In the genomic region with DNA sequence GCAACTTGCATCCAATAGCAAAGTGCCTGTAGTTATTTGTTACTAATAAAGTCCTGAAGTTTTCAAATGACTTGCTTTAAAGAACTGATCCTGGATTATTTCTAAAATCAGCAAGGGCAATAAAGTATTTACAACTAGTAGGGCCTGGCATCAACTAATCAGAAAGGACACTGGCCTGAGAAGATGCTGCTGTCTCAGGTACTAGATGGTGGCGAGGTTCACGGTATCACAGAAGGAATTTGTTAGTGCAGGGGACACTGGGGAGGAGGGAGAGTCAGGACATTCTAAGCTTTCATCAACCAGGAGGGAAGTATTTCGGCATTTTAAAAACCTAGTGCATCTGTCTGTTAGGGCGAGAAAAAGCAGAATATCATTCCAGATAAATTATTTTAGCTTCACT, we compare ENCODE assay signal across 23 cellular contexts.
A peak's percentile ranks its signal among the peaks of the same experiment; 100 is the strongest.
DNase-seq lines count a peak whose midpoint lies in the region; ATAC-seq, FAIRE-seq and TF ChIP-seq lines count a peak whose summit lies in the region.
"Had no signal": no experiment of that assay in that cellular context is flagged by ENCODE, and none has a peak within 500 bp of the region (broad histone marks: within the 10 kb centered on the region; RNA-seq: fewer than 3 reads in every experiment).

No MANE protein-coding gene starts in this region.

- H2AFZ ChIP-seq in IMR-90 (replicated peaks; ENCODE audit: low read length, poor library complexity) (no peak overlapping the region), osteoblast (ENCODE audit: low read length) (no peak overlapping the region)
- H2AFZ ChIP-seq: GM23338 had no signal

- H3K36me3 ChIP-seq in IMR-90 (ENCODE audit: control insufficient read depth, insufficient read depth, low read length) (no peaks in the 10 kb centered on the region), osteoblast (ENCODE audit: insufficient read depth, low read length) (no peaks in the 10 kb centered on the region), ascending aorta (no peaks in the 10 kb centered on the region)

- DNase-seq in A549 (ENCODE audit: low read depth in 1 of 2, low spot score in 1 of 2) (no peak), IMR-90 (no peak), osteoblast (ENCODE audit: insufficient read length, low spot score, missing footprints) (peak; percentile 22), HK-2 (ENCODE audit: unreplicated experiment) (no peak), NCI-H1417 (lab: John Stamatoyannopoulos, UW) (no peak), ascending aorta (ENCODE audit: low spot score in 2 of 2) (no peak)
- DNase-seq: C1 segment of cervical spinal cord; Calu3; CD4-positive, alpha-beta memory T cell; COR-L47; DMS53; DMS79 treated with DMSO at 0.1 percent for 48 hours; GF-D8; H9 had no signal

- H3K9ac ChIP-seq in IMR-90 (ENCODE audit: low read depth, low read length) = no peak overlapping the region

- H3K4me1 ChIP-seq in A549 = peaks cover 9% of the 10 kb centered on the region; the same call in 1 of the 3 replicates
- 0 out of 2 replicates have a peak, but pooled peaks cover 2% of the 10 kb centered on the region for H3K4me1 ChIP-seq in IMR-90 (ENCODE audit: control insufficient read depth, insufficient read depth, low read length)
- H3K4me1 ChIP-seq in osteoblast (ENCODE audit: insufficient read depth, low read length) = no peaks in the 10 kb centered on the region
- no peaks in the 10 kb centered on the region for H3K4me1 ChIP-seq in ascending aorta

- no peak for TF ChIP-seq POLR2A in A549 (IDR thresholded peaks at IDR 0.05; ENCODE audit: low read length)
- no peak for TF ChIP-seq POLR2A in IMR-90 (IDR thresholded peaks at IDR 0.05; ENCODE audit: low read depth, low read length)

- H2AK5ac ChIP-seq in IMR-90 (ENCODE audit: low read depth, low read length) = peak overlapping the region; percentile 76; the same call in 1 of the 2 replicates

- no peak overlapping the region; the same call in 2 of the 3 replicates for H2BK15ac ChIP-seq in IMR-90 (ENCODE audit: low read depth, low read length)

- 0 out of 2 replicates have a peak overlapping the region, but pooled peaks have one; percentile 44 for H3K23ac ChIP-seq in IMR-90 (ENCODE audit: low read depth, low read length)

- no peak overlapping the region for H3K27ac ChIP-seq in A549
- no peak overlapping the region for H3K27ac ChIP-seq in IMR-90 (ENCODE audit: insufficient read depth, low read length)
- no peak overlapping the region for H3K27ac ChIP-seq in osteoblast (ENCODE audit: low read depth, low read length)
- no peak overlapping the region for H3K27ac ChIP-seq in ascending aorta
- H3K27ac ChIP-seq: 22Rv1 had no signal

- H3K4me3 ChIP-seq in A549 (no peak overlapping the region), IMR-90 (ENCODE audit: insufficient read depth, low read depth, low read length) (no peak overlapping the region), osteoblast (ENCODE audit: insufficient read depth, low read length) (no peak overlapping the region), ascending aorta (no peak overlapping the region)
- H3K4me3 ChIP-seq: GM23338 had no signal

- H3K14ac ChIP-seq in IMR-90 (replicated peaks; ENCODE audit: low read depth, low read length) = no peak overlapping the region; the same call in 1 of the 2 replicates

- CTCF ChIA-PET in A549 (lab: Yijun Ruan, JAX) (no interaction called here), IMR-90 (lab: Yijun Ruan, JAX) (no interaction called here)

- H3K79me2 ChIP-seq in osteoblast (ENCODE audit: insufficient read depth, low read length) = no peaks in the 10 kb centered on the region

- H4K91ac ChIP-seq in IMR-90 (ENCODE audit: insufficient read depth, low read depth, low read length) = peak overlapping the region; percentile 35; the same call in 1 of the 2 replicates

- H2BK120ac ChIP-seq in IMR-90 (ENCODE audit: low read depth, low read length) = peak overlapping the region; percentile 60

- no peak overlapping the region for H3K18ac ChIP-seq in IMR-90 (ENCODE audit: low read depth, low read length)

- H3K9me3 ChIP-seq in A549 (no peaks in the 10 kb centered on the region), IMR-90 (ENCODE audit: control insufficient read depth, insufficient read depth, low read length) (no peaks in the 10 kb centered on the region), osteoblast (ENCODE audit: low read depth, low read length) (no peaks in the 10 kb centered on the region), ascending aorta (no peaks in the 10 kb centered on the region)

- TF ChIP-seq RAD21 in A549 (conservative IDR thresholded peaks at IDR 0.05 in 1 of 2, IDR thresholded peaks at IDR 0.05 in 1 of 2) (no peak), IMR-90 (IDR thresholded peaks at IDR 0.05; ENCODE audit: low read length) (no peak)

- H4K20me1 ChIP-seq in IMR-90 (ENCODE audit: insufficient read depth, low read length) (peaks cover 16% of the 10 kb centered on the region; the same call in 1 of the 2 replicates), osteoblast (ENCODE audit: insufficient read depth, low read length) (no peaks in the 10 kb centered on the region)

- POLR2A ChIA-PET in A549 (lab: Yijun Ruan, JAX) (no interaction called here), IMR-90 (lab: Charles Lee; ENCODE audit: unreplicated experiment) (no interaction called here)

- H4K5ac ChIP-seq in IMR-90 (ENCODE audit: low read depth, low read length) = no peak overlapping the region

- no peak for FAIRE-seq in A549 (lab: Jason Lieb, UNC)
- FAIRE-seq: A204.1, GM12891, GM18507, GM19239 had no signal

- H3K27me3 ChIP-seq in IMR-90 (ENCODE audit: control insufficient read depth, insufficient read depth, low read length) (no peaks in the 10 kb centered on the region), osteoblast (ENCODE audit: insufficient read depth, low read length) (no peaks in the 10 kb centered on the region), ascending aorta (no peaks in the 10 kb centered on the region)

- ATAC-seq in A549 (no peak), IMR-90 (ENCODE audit: low read depth) (peak; percentile 18), SK-N-SH treated with all-trans-retinoic acid at 6 μM for 48 hours (peak; percentile 32), GM18511 (IDR thresholded peaks at IDR 0.05; ENCODE audit: unreplicated experiment) (no peak)
- ATAC-seq: GM23338, HCT116 had no signal

- WGBS in A549 (ENCODE audit: missing lambda C conversion rate) = 60% methylated on average over 4 of the region's 4 CpGs
- WGBS in IMR-90 (ENCODE audit: extremely low coverage in 2 of 2, insufficient read length in 1 of 2), 2 experiments = no CpG with 5 or more reads among the region's 4 CpGs

- H3K4me2 ChIP-seq in A549 (peak overlapping the region; percentile 41; the same call in 2 of the 3 replicates), IMR-90 (ENCODE audit: low read depth, low read length) (no peak overlapping the region), osteoblast (ENCODE audit: insufficient read depth, low read length) (no peak overlapping the region)
- H3K4me2 ChIP-seq: GM23338 had no signal

- H3K4ac ChIP-seq in IMR-90 (ENCODE audit: low read depth, low read length) = peak overlapping the region; percentile 70; the same call in 1 of the 2 replicates

- BruUV-seq in IMR-90 (replicated peaks; lab: Mats Ljungman, UMichigan) = no TSS peak

- H4K8ac ChIP-seq in IMR-90 (ENCODE audit: low read depth in 2 of 2, low read length in 2 of 2) = no peak overlapping the region

- dilution Hi-C loops in IMR-90 (cut with HindIII; ENCODE audit: low sequenced_read_pairs, unreplicated experiment) = no loop called here

- H2BK5ac ChIP-seq in IMR-90 (ENCODE audit: low read depth, low read length, poor library complexity, severe bottlenecking) = no peak overlapping the region

- TF ChIP-seq CTCF in A549 (IDR thresholded peaks at IDR 0.05) = no peak
- TF ChIP-seq CTCF in IMR-90 (conservative IDR thresholded peaks at IDR 0.05; ENCODE audit: low read depth, low read length) = no peak
- TF ChIP-seq CTCF in osteoblast (IDR thresholded peaks at IDR 0.05; ENCODE audit: extremely low read depth, low read depth, low read length) = no peak
- no peak for TF ChIP-seq CTCF in ascending aorta (IDR thresholded peaks at IDR 0.05)

- H3K9me1 ChIP-seq in IMR-90 (ENCODE audit: insufficient read depth, low read length) = peaks cover 11% of the 10 kb centered on the region; the same call in 1 of the 2 replicates

- in situ Hi-C loops in IMR-90 (cut with MboI; ENCODE audit: low sequenced_read_pairs) = no loop called here

- intact Hi-C loops in IMR-90 (cut with micrococcal nuclease) = no loop called here
- intact Hi-C loops in ascending aorta (cut with DNase I) = no loop called here

- no peak overlapping the region for H3K56ac ChIP-seq in IMR-90 (ENCODE audit: extremely low read depth, insufficient read depth, low read length)

- H2BK20ac ChIP-seq in IMR-90 (ENCODE audit: low read depth, low read length) = no peak overlapping the region

- H2AK9ac ChIP-seq in IMR-90 (replicated peaks; ENCODE audit: low read depth, low read length, poor library complexity) = no peak overlapping the region

- H3K79me1 ChIP-seq in IMR-90 (ENCODE audit: low read depth in 1 of 2, low read length in 2 of 2) = peaks cover 6 to 49% of the 10 kb centered on the region in 2 experiments; a peak in 3 of 4 replicates

- no peak for TF ChIP-seq EP300 in A549 (IDR thresholded peaks at IDR 0.05)

TF ChIP-seq in A549, 52 proteins besides CTCF, POLR2A, EP300 and RAD21:
- TF ChIP-seq HOXB13 (CRISPR knock-in tag; IDR thresholded peaks at IDR 0.05; ENCODE audit: low read depth) (no peak), FOSL2 (IDR thresholded peaks at IDR 0.05) (no peak), FOSL2 (CRISPR knock-in tag; IDR thresholded peaks at IDR 0.05) (no peak), ESRRA (IDR thresholded peaks at IDR 0.05; ENCODE audit: borderline replicate concordance, low read length) (no peak), HEYL (CRISPR knock-in tag; IDR thresholded peaks at IDR 0.05) (no peak), SREBF2 (IDR thresholded peaks at IDR 0.05) (no peak)

TF ChIP-seq in IMR-90, 13 proteins besides CTCF, POLR2A, EP300 and RAD21 (continues in another document):
- TF ChIP-seq BHLHE40 (IDR thresholded peaks at IDR 0.05; ENCODE audit: low read depth, low read length) (no peak), MXI1 (IDR thresholded peaks at IDR 0.05; ENCODE audit: borderline replicate concordance, low read depth, low read length) (no peak), CEBPB (IDR thresholded peaks at IDR 0.05; ENCODE audit: low read depth, low read length) (no peak), MAZ (IDR thresholded peaks at IDR 0.05; ENCODE audit: borderline replicate concordance, low read depth, low read length) (no peak), FOS (IDR thresholded peaks at IDR 0.05; ENCODE audit: low read depth, low read length) (no peak), MAFK (IDR thresholded peaks at IDR 0.05; ENCODE audit: low read depth, low read length) (no peak)

TF ChIP-seq in SK-N-SH treated with all-trans-retinoic acid at 6 μM for 48 hours, 23 proteins besides CTCF, POLR2A, EP300 and RAD21 (continues in another document):
- TF ChIP-seq ZNF565 (CRISPR knock-in tag; conservative IDR thresholded peaks at IDR 0.05; ENCODE audit: low read depth) (no peak), ZC3H10 (CRISPR knock-in tag; IDR thresholded peaks at IDR 0.05) (no peak), SNAI2 (CRISPR knock-in tag; IDR thresholded peaks at IDR 0.05) (no peak), OSR1 (CRISPR knock-in tag; IDR thresholded peaks at IDR 0.05) (no peak), RARB (CRISPR knock-in tag; IDR thresholded peaks at IDR 0.05) (no peak)

Comparison
In these comparisons a context has a peak if more than half of its experiments do, and no peak if none do; other contexts are left out.
1. ATAC-seq: peak in IMR-90 (single experiment) and SK-N-SH treated with all-trans-retinoic acid at 6 μM for 48 hours (single experiment); none in A549 (0 of 2) and GM18511 (single experiment).